In the genomic region with DNA sequence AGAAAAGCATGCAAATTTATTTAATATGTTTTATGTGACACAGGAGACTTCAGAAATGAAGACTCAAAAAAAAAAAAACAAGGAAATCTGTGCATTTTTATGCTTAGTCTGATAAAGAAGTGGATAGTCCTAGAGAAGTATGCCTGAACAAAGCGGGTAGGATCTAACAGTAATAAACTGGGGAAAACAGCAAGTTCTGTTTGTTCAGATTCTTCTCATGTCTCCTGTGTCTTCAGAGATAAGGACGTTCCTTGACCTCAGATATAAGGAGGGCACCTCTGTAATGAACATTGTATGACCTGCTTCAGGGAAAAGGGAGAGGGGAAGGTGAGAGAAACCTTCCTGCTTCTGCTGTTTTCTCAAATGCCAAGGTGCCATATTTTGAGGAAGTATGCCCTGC, we compare ENCODE assay signal across 28 cellular contexts.
"Had no signal": no experiment of that assay in that cellular context is flagged by ENCODE, and none has a peak within 500 bp of the region (broad histone marks: within the 10 kb centered on the region; RNA-seq: fewer than 3 reads in every experiment).

No MANE protein-coding gene starts in this region.

- H3K4me3 ChIP-seq: esophagus squamous epithelium, gastroesophageal sphincter had no signal

- H3K27ac ChIP-seq: brain microvascular endothelial cell, epithelial cell of prostate, esophagus squamous epithelium, gastroesophageal sphincter, WERI-Rb-1 had no signal

- H3K9me3 ChIP-seq: esophagus squamous epithelium, gastroesophageal sphincter had no signal

- H3K27me3 Mint-ChIP-seq: activated B cell treated with CpG ODN at 0.5 μM for 24 hours; activated CD8-positive, alpha-beta T cell treated with anti-CD3 and anti-CD28 coated beads for 36 hours; activated naive CD8-positive, alpha-beta T cell; activated T-helper 17 cell treated with anti-CD3 and anti-CD28 coated beads, Interleukin-2, amount 50 U/mL, for 72 hours; central memory CD8-positive, alpha-beta T cell; T-helper 17 cell had no signal

- H3K27ac Mint-ChIP-seq: activated CD8-positive, alpha-beta T cell treated with anti-CD3 and anti-CD28 coated beads for 36 hours; activated naive CD8-positive, alpha-beta T cell; activated T-helper 17 cell treated with anti-CD3 and anti-CD28 coated beads, Interleukin-2, amount 50 U/mL, for 72 hours; T-helper 17 cell; T-helper 2 cell treated with Interferon-gamma antibody and Interleukin-4, amounts not matched to agents 5 μg/mL and 100 μg/mL, for 36 hours had no signal

- H3K4me1 Mint-ChIP-seq: activated T-helper 17 cell treated with anti-CD3 and anti-CD28 coated beads, Interleukin-2, amount 50 U/mL, for 72 hours; central memory CD8-positive, alpha-beta T cell; T-helper 17 cell had no signal

- H3K36me3 Mint-ChIP-seq: activated naive CD8-positive, alpha-beta T cell had no signal

- H3K27me3 ChIP-seq: brain microvascular endothelial cell, esophagus squamous epithelium, gastroesophageal sphincter had no signal

- DNase-seq: activated B cell treated with CpG ODN at 0.5 μM for 24 hours; activated CD4-positive, alpha-beta T cell treated with anti-CD3 and anti-CD28 coated beads for 48 hours; activated CD4-positive, alpha-beta T cell treated with anti-CD3 and anti-CD28 coated beads, Interleukin-2, amount 50 U/mL, for 1 hour; activated CD4-positive, alpha-beta T cell treated with anti-CD3 and anti-CD28 coated beads, Interleukin-2, amount 50 U/mL, for 48 hours; activated CD8-positive, alpha-beta memory T cell treated with anti-CD3 and anti-CD28 coated beads for 24 hours; activated CD8-positive, alpha-beta T cell treated with anti-CD3 and anti-CD28 coated beads for 36 hours; activated effector memory CD4-positive, alpha-beta T cell treated with Interleukin-2 at 50 U/mL for 16 hours; activated gamma-delta T cell treated with Interleukin-2 at 50 U/mL for 16 hours; activated naive CD4-positive, alpha-beta T cell treated with anti-CD3 and anti-CD28 coated beads, Interleukin-2, amount 50 U/mL, for 16 hours; activated naive CD4-positive, alpha-beta T cell treated with Interleukin-2 at 50 U/mL for 16 hours; activated T-cell treated with anti-CD3 and anti-CD28 coated beads, Interleukin-2, amount 50 U/mL, for 4 hours; amniotic stem cell; anterior cingulate cortex; brain microvascular endothelial cell; cortex of kidney; effector CD8-positive, alpha-beta T cell; esophagus squamous epithelium; foreskin melanocyte; T-helper 1 cell; T-helper 17 cell; T1000; WERI-Rb-1 had no signal

- H3K4me3 Mint-ChIP-seq: activated B cell treated with CpG ODN at 0.5 μM for 24 hours; activated CD8-positive, alpha-beta T cell treated with anti-CD3 and anti-CD28 coated beads for 36 hours; activated naive CD8-positive, alpha-beta T cell; activated T-cell treated with anti-CD3 and anti-CD28 coated beads, Interleukin-2, amount 50 U/mL, for 4 hours; activated T-helper 17 cell treated with anti-CD3 and anti-CD28 coated beads, Interleukin-2, amount 50 U/mL, for 72 hours; central memory CD8-positive, alpha-beta T cell; T-helper 17 cell; T-helper 2 cell treated with Interferon-gamma antibody and Interleukin-4, amounts not matched to agents 5 μg/mL and 100 μg/mL, for 36 hours had no signal

- H3K9me3 Mint-ChIP-seq: activated B cell treated with CpG ODN at 0.5 μM for 24 hours; activated CD8-positive, alpha-beta T cell treated with anti-CD3 and anti-CD28 coated beads for 36 hours; activated T-cell treated with anti-CD3 and anti-CD28 coated beads, Interleukin-2, amount 50 U/mL, for 4 hours; activated T-helper 17 cell treated with anti-CD3 and anti-CD28 coated beads, Interleukin-2, amount 50 U/mL, for 72 hours; central memory CD8-positive, alpha-beta T cell; T-helper 2 cell treated with Interferon-gamma antibody and Interleukin-4, amounts not matched to agents 5 μg/mL and 100 μg/mL, for 36 hours had no signal

- H3K36me3 ChIP-seq: brain microvascular endothelial cell, esophagus squamous epithelium, gastroesophageal sphincter, WERI-Rb-1 had no signal
